ENCODE assay signal across 8 cellular contexts in genomic region chr3:141311170-141311495, GRCh38. TPM values are rescaled to one million over a fixed set of nuclear protein-coding genes. Genes with fewer than 3 reads are reported as not detected.
A peak's percentile ranks its signal among the peaks of the same experiment; 100 is the strongest.
DNase-seq lines count a peak whose midpoint lies in the region; ATAC-seq and TF ChIP-seq lines count a peak whose summit lies in the region.

No MANE protein-coding gene starts in this region.

- H3K27me3 ChIP-seq in RWPE2 (ENCODE audit: insufficient read depth, poor library complexity, severe bottlenecking) (no peaks in the 10 kb centered on the region), esophagus squamous epithelium (peaks cover 0 to 3% (median 0%) of the 10 kb centered on the region in 4 donors), psoas muscle (ENCODE audit: insufficient read depth in 3 of 3, low read length in 2 of 3) (no peaks in the 10 kb centered on the region)

- TF ChIP-seq CTCF in RWPE2 (IDR thresholded peaks at IDR 0.05; ENCODE audit: poor library complexity, severe bottlenecking) = no peak
- TF ChIP-seq CTCF in esophagus squamous epithelium (IDR thresholded peaks at IDR 0.05) = no peak
- no peak for TF ChIP-seq CTCF in psoas muscle (IDR thresholded peaks at IDR 0.05)

- DNase-seq in RWPE2 (ENCODE audit: low spot score) (no peak), esophagus squamous epithelium (lab: John Stamatoyannopoulos, UW) (no peak), psoas muscle (no peak), kidney glomerular epithelial cell (lab: John Stamatoyannopoulos, UW) (no peak), DMS53 (lab: John Stamatoyannopoulos, UW) (no peak), NCI-H510A treated with DMSO at 0.1 percent for 48 hours (lab: John Stamatoyannopoulos, UW) (no peak)

- H3K9me3 ChIP-seq in RWPE2 (ENCODE audit: severe bottlenecking) = no peaks in the 10 kb centered on the region
- H3K9me3 ChIP-seq in esophagus squamous epithelium = no peaks in the 10 kb centered on the region
- H3K9me3 ChIP-seq in psoas muscle = no peaks in the 10 kb centered on the region

- H3K4me1 ChIP-seq in RWPE2 (ENCODE audit: insufficient read depth, poor library complexity, severe bottlenecking) (peaks cover 3% of the 10 kb centered on the region), esophagus squamous epithelium (peaks cover 0 to 23% (median 8%) of the 10 kb centered on the region in 3 donors), psoas muscle (no peaks in the 10 kb centered on the region)

- intact Hi-C loops in esophagus squamous epithelium (cut with DNase I) = no loop called here
- intact Hi-C loops in psoas muscle (cut with DNase I) = loop anchor here (2.0 to 5.0 kb wide), 4 partner anchors 46 to 146 kb away; partner anchors contain the start of gene ZBTB38 (in 1 of the 2)

- TF ChIP-seq POLR2A in esophagus squamous epithelium (IDR thresholded peaks at IDR 0.05) = no peak

- H3K4me3 ChIP-seq in GM08714 (ENCODE audit: low read length) (peak overlapping the region; percentile 60), RWPE2 (ENCODE audit: severe bottlenecking) (peak overlapping the region; percentile 72), esophagus squamous epithelium (peak overlapping the region; percentile 51 to 85 (median 66)), psoas muscle (peak overlapping the region; percentile 88)

- no peak overlapping the region for H3K27ac ChIP-seq in RWPE2 (ENCODE audit: poor library complexity, severe bottlenecking)
- peak overlapping the region; percentile 73 to 87 (median 84) for H3K27ac ChIP-seq in esophagus squamous epithelium
- peak overlapping the region; percentile 86 for H3K27ac ChIP-seq in psoas muscle

- WGBS in esophagus squamous epithelium, 2 donors = 12 to 28% methylated on average over 10 of the region's 13 CpGs
- WGBS in psoas muscle, 3 donors = 5 to 16% (median 9%) methylated on average over 13 of the region's 13 CpGs

- H3K36me3 ChIP-seq in RWPE2 (ENCODE audit: low read depth) = no peaks in the 10 kb centered on the region
- H3K36me3 ChIP-seq in esophagus squamous epithelium = no peaks in the 10 kb centered on the region
- H3K36me3 ChIP-seq in psoas muscle (ENCODE audit: insufficient read depth in 1 of 2, low read depth in 1 of 2) = no peaks in the 10 kb centered on the region

- ATAC-seq in RWPE2 (ENCODE audit: low read depth) (no peak), psoas muscle (peak in 1 of 4 donors; percentile 5), esophagus mucosa (no peak)

RNA-seq across cellular contexts. Expression of gene ZBTB38, which starts 57.2 kb away (rescaled TPM):
- total RNA-seq in esophagus squamous epithelium = 10 to 100 TPM; 15.6 to 54.4 (median 33.1) TPM
- total RNA-seq in psoas muscle = 100 to 1,000 TPM in 1 of 4 donors, 10 to 100 TPM in 3; 56.7 to 212 (median 87.0) TPM
- 10 to 100 TPM; 24.2 to 61.7 (median 48.7) TPM for polyA plus RNA-seq in psoas muscle
- total RNA-seq in esophagus mucosa = 18.4 TPM
